17 cellular contexts compared by ENCODE assay signal in genomic region chr7:134948246-134948645, GRCh38. TPM values are rescaled to one million over a fixed set of nuclear protein-coding genes. Genes with fewer than 3 reads are reported as not detected.
DNase-seq lines count a peak whose midpoint lies in the region; ATAC-seq and TF ChIP-seq lines count a peak whose summit lies in the region.
"Had no signal": no experiment of that assay in that cellular context is flagged by ENCODE, and none has a peak within 500 bp of the region (broad histone marks: within the 10 kb centered on the region; RNA-seq: fewer than 3 reads in every experiment).

No MANE protein-coding gene starts in this region.

- H3K27ac Mint-ChIP-seq in HFFc6 (peak overlapping the region; percentile 75), mesothelial cell of epicardium (peak overlapping the region; percentile 47), type B pancreatic cell (peak overlapping the region; percentile 92)
- H3K27ac Mint-ChIP-seq: B cell; CD4-positive, CD25-positive, alpha-beta regulatory T cell; IgD-negative memory B cell had no signal

- DNase-seq in HFFc6 (no peak), choroid plexus epithelial cell (ENCODE audit: low read depth) (peak; percentile 37), mesothelial cell of epicardium (ENCODE audit: low spot score in 2 of 2, unreplicated experiment in 2 of 2) (no peak), type B pancreatic cell (ENCODE audit: extremely low spot score, unreplicated experiment) (no peak), DMS153 treated with DMSO at 0.1 percent for 48 hours (lab: John Stamatoyannopoulos, UW; ENCODE audit: unreplicated experiment) (no peak), MV-4-11 (lab: John Stamatoyannopoulos, UW) (no peak)
- DNase-seq: CD4-positive, CD25-positive, alpha-beta regulatory T cell; DMS53; H7; Kasumi-1; NCI-H187; NCI-H345; NCI-H526 treated with DMSO at 0.1 percent for 48 hours; SIG-M5 had no signal

- H3K4me1 Mint-ChIP-seq in HFFc6 (ENCODE audit: low read depth) (peaks cover 49% of the 10 kb centered on the region), mesothelial cell of epicardium (peaks cover 14% of the 10 kb centered on the region), type B pancreatic cell (ENCODE audit: unreplicated experiment) (peaks cover 14% of the 10 kb centered on the region)
- H3K4me1 Mint-ChIP-seq: B cell had no signal

- no peak overlapping the region for H3K4me3 ChIP-seq in choroid plexus epithelial cell (ENCODE audit: low read depth, low read length)

- H3K4me3 Mint-ChIP-seq in HFFc6 (peak overlapping the region; percentile 70), mesothelial cell of epicardium (no peak overlapping the region), type B pancreatic cell (peak overlapping the region; percentile 34)
- H3K4me3 Mint-ChIP-seq: B cell; CD4-positive, CD25-positive, alpha-beta regulatory T cell; IgD-negative memory B cell had no signal

- TF ChIP-seq CTCF in HFFc6 (IDR thresholded peaks at IDR 0.05) (no peak), choroid plexus epithelial cell (conservative IDR thresholded peaks at IDR 0.05; ENCODE audit: low read depth, low read length) (no peak), mesothelial cell of epicardium (IDR thresholded peaks at IDR 0.05; ENCODE audit: unreplicated experiment) (no peak), type B pancreatic cell (conservative IDR thresholded peaks at IDR 0.05) (no peak)

- H3K9me3 Mint-ChIP-seq in HFFc6 (peaks cover 28% of the 10 kb centered on the region; the same call in 1 of the 2 replicates), mesothelial cell of epicardium (peaks cover 3% of the 10 kb centered on the region), type B pancreatic cell (peaks cover 7% of the 10 kb centered on the region)
- H3K9me3 Mint-ChIP-seq: IgD-negative memory B cell had no signal

- H3K36me3 Mint-ChIP-seq in HFFc6 (ENCODE audit: low read depth) (peaks cover 71% of the 10 kb centered on the region), mesothelial cell of epicardium (peaks cover 56% of the 10 kb centered on the region), type B pancreatic cell (peaks cover 56% of the 10 kb centered on the region)
- H3K36me3 Mint-ChIP-seq: CD4-positive, CD25-positive, alpha-beta regulatory T cell had no signal

- ATAC-seq in HG02884 (IDR thresholded peaks at IDR 0.05; ENCODE audit: unreplicated experiment) = no peak

- H3K27me3 Mint-ChIP-seq in HFFc6 (ENCODE audit: insufficient read depth) (peaks cover 69% of the 10 kb centered on the region), mesothelial cell of epicardium (ENCODE audit: low read depth) (no peaks in the 10 kb centered on the region), type B pancreatic cell (no peaks in the 10 kb centered on the region)
- H3K27me3 Mint-ChIP-seq: IgD-negative memory B cell had no signal

RNA-seq across cellular contexts. Expression of gene AGBL3, which starts 38.1 kb away (rescaled TPM):
- total RNA-seq in HFFc6 (2021; fragmentation: NEBNext Ultra II Directional; extraction: Animal tissue kit (Norgen Biotek cat#: 25700)) = under 1 TPM; 0.38 to 0.76 (median 0.68) TPM
- 2.2 to 3.7 TPM (median 2.3 TPM) in 3 replicates for total RNA-seq in mesothelial cell of epicardium
- total RNA-seq in type B pancreatic cell (ENCODE audit: low replicate concordance) = 2.4 and 3.2 TPM in 2 replicates
